14 cellular contexts compared by ENCODE assay signal in genomic region chr4:150244600-150244999, GRCh38.
DNase-seq lines count a peak whose midpoint lies in the region; ATAC-seq, FAIRE-seq and TF ChIP-seq lines count a peak whose summit lies in the region.
"Had no signal": no experiment of that assay in that cellular context is flagged by ENCODE, and none has a peak within 500 bp of the region (broad histone marks: within the 10 kb centered on the region; RNA-seq: fewer than 3 reads in every experiment).

No MANE protein-coding gene starts in this region.

- no peaks in the 10 kb centered on the region for H3K9me3 Mint-ChIP-seq in effector memory CD8-positive, alpha-beta T cell
- H3K9me3 Mint-ChIP-seq: CD4-positive, CD25-positive, alpha-beta regulatory T cell; naive B cell; stimulated activated naive CD8-positive, alpha-beta T cell treated with anti-CD3 and anti-CD28 coated beads, Interleukin-15, Interleukin-2, amounts not matched to agents 100 ng/mL and 50 ng/mL, for 24 hours had no signal

- no peak overlapping the region for H2AFZ ChIP-seq in KMS-11 (ENCODE audit: low read depth)

- no peaks in the 10 kb centered on the region for H3K79me2 ChIP-seq in KMS-11 (ENCODE audit: insufficient read depth, low read depth)

- no peak for TF ChIP-seq CTCF in KMS-11 (conservative IDR thresholded peaks at IDR 0.05; ENCODE audit: low read depth, low read length)

- peak overlapping the region; percentile 4; the same call in 1 of the 2 replicates for H3K27ac ChIP-seq in KMS-11

- H3K4me3 ChIP-seq in KMS-11 (IDR thresholded peaks at IDR 0.05; ENCODE audit: insufficient read depth, low read depth, low read length), result no peak overlapping the region

- H3K27me3 Mint-ChIP-seq in effector memory CD8-positive, alpha-beta T cell, result peaks cover 15 to 37% of the 10 kb centered on the region in 2 donors
- H3K27me3 Mint-ChIP-seq: naive B cell had no signal

- peaks cover 14% of the 10 kb centered on the region for H3K4me1 ChIP-seq in KMS-11 (ENCODE audit: low read depth, poor library complexity, severe bottlenecking)

- DNase-seq in AG08396 (ENCODE audit: low spot score) (peak; percentile 50), RCC 7860 (ENCODE audit: low spot score) (peak; percentile 55), iPS-NIHi11 (ENCODE audit: low spot score) (peak; percentile 52), SKM-1 treated with dmso at 0.1 percent for 144 hours (lab: John Stamatoyannopoulos, UW; ENCODE audit: unreplicated experiment) (no peak), Kasumi-1 (lab: John Stamatoyannopoulos, UW) (no peak), SHP77 (lab: John Stamatoyannopoulos, UW) (no peak)
- no peak for DNase-seq in effector memory CD8-positive, alpha-beta T cell
- DNase-seq: CD4-positive, CD25-positive, alpha-beta regulatory T cell; central memory CD4-positive, alpha-beta T cell; glutamatergic neuron; naive B cell; T-helper 17 cell had no signal

- no peaks in the 10 kb centered on the region for H3K27me3 ChIP-seq in KMS-11 (ENCODE audit: insufficient read depth, low read depth)

- H3K9ac ChIP-seq in KMS-11, result no peak overlapping the region

- H3K36me3 ChIP-seq in KMS-11 (ENCODE audit: insufficient read depth), result no peaks in the 10 kb centered on the region

- no peaks in the 10 kb centered on the region for H4K20me1 ChIP-seq in KMS-11 (ENCODE audit: insufficient read depth)

- no peak for ATAC-seq in effector memory CD8-positive, alpha-beta T cell (replicated peaks)
- ATAC-seq: T-helper 17 cell had no signal

- no peaks in the 10 kb centered on the region for H3K4me1 Mint-ChIP-seq in effector memory CD8-positive, alpha-beta T cell (ENCODE audit: low read depth in 2 of 2)
- H3K4me1 Mint-ChIP-seq: CD4-positive, CD25-positive, alpha-beta regulatory T cell had no signal

- H3K4me3 Mint-ChIP-seq in effector memory CD8-positive, alpha-beta T cell, result no peak overlapping the region
- H3K4me3 Mint-ChIP-seq: CD4-positive, CD25-positive, alpha-beta regulatory T cell; naive B cell; stimulated activated naive CD8-positive, alpha-beta T cell treated with anti-CD3 and anti-CD28 coated beads, Interleukin-15, Interleukin-2, amounts not matched to agents 100 ng/mL and 50 ng/mL, for 24 hours; T-helper 17 cell had no signal

- no peak overlapping the region for H3K27ac Mint-ChIP-seq in effector memory CD8-positive, alpha-beta T cell
- H3K27ac Mint-ChIP-seq: CD4-positive, CD25-positive, alpha-beta regulatory T cell; stimulated activated naive CD8-positive, alpha-beta T cell treated with anti-CD3 and anti-CD28 coated beads, Interleukin-15, Interleukin-2, amounts not matched to agents 100 ng/mL and 50 ng/mL, for 24 hours; T-helper 17 cell had no signal

- H3K4me2 ChIP-seq in KMS-11, result peak overlapping the region; percentile 27

- H3K36me3 Mint-ChIP-seq in effector memory CD8-positive, alpha-beta T cell (ENCODE audit: insufficient read depth), result peaks cover 3% of the 10 kb centered on the region
- H3K36me3 Mint-ChIP-seq: CD4-positive, CD25-positive, alpha-beta regulatory T cell; naive B cell had no signal

- FAIRE-seq in RCC 7860 (lab: Jason Lieb, UNC), result peak; percentile 87

Comparison
In these comparisons a context has a peak if more than half of its experiments do, and no peak if none do; other contexts are left out.
1. DNase-seq: peak in AG08396 (single experiment), RCC 7860 (single experiment) and iPS-NIHi11 (single experiment); none in SKM-1 treated with dmso at 0.1 percent for 144 hours (single experiment), Kasumi-1 (0 of 2), effector memory CD8-positive, alpha-beta T cell (0 of 3) and SHP77 (0 of 2).